ENCODE assay signal across 18 cellular contexts in genomic region chr7:45881759-45882464, GRCh38. TPM values are rescaled to one million over a fixed set of nuclear protein-coding genes. Genes with fewer than 3 reads are reported as not detected.
DNase-seq lines count a peak whose midpoint lies in the region; ATAC-seq, FAIRE-seq and TF ChIP-seq lines count a peak whose summit lies in the region.
"Had no signal": no experiment of that assay in that cellular context is flagged by ENCODE, and none has a peak within 500 bp of the region (broad histone marks: within the 10 kb centered on the region; RNA-seq: fewer than 3 reads in every experiment).

No MANE protein-coding gene starts in this region.

- peak; percentile 55 for DNase-seq in AG04450 (ENCODE audit: low read depth, low spot score)
- peak; percentile 47 for DNase-seq in HT-29 (ENCODE audit: low spot score)
- no peak for DNase-seq in K562 (ENCODE audit: extremely low read depth in 1 of 4, low spot score in 3 of 4)
- peak; percentile 94 for DNase-seq in fibroblast of villous mesenchyme (ENCODE audit: low read depth)
- DNase-seq in upper lobe of left lung = no peak
- no peak for DNase-seq in NCI-H128 (lab: John Stamatoyannopoulos, UW; ENCODE audit: unreplicated experiment)
- DNase-seq in upper lobe of right lung = no peak
- DNase-seq in T-helper 2 cell = no peak
- DNase-seq: AML-193; DND-41; hippocampal formation; Karpas-422; pancreas; Peyer's patch; stimulated activated CD4-positive, alpha-beta T cell treated with anti-CD3 and anti-CD28 coated beads, Interleukin-1b, Interleukin-23, amount 100 ng/mL, for 48 hours; T1000 had no signal

- H3K27ac ChIP-seq in AG04450 (ENCODE audit: low read depth, low read length) (peak overlapping the region; percentile 54), K562 (ENCODE audit: extremely low read depth, low read depth, low read length) (no peak overlapping the region), upper lobe of left lung (no peak overlapping the region), upper lobe of right lung (no peak overlapping the region)
- H3K27ac ChIP-seq: pancreas, Peyer's patch had no signal

- H3K4me1 ChIP-seq in K562 (replicated peaks in 1 of 2; ENCODE audit: control insufficient read depth in 2 of 2, insufficient read depth in 2 of 2, low read length in 2 of 2) (no peaks in the 10 kb centered on the region), upper lobe of left lung (no peaks in the 10 kb centered on the region), upper lobe of right lung (no peaks in the 10 kb centered on the region)
- H3K4me1 ChIP-seq: pancreas, Peyer's patch had no signal

- no peak overlapping the region for H3K4me3 ChIP-seq in AG04450 (ENCODE audit: low read depth, low read length)
- H3K4me3 ChIP-seq in K562 = no peak overlapping the region
- H3K4me3 ChIP-seq in fibroblast of villous mesenchyme (ENCODE audit: low read depth, low read length) = no peak overlapping the region
- H3K4me3 ChIP-seq in upper lobe of left lung = no peak overlapping the region
- no peak overlapping the region for H3K4me3 ChIP-seq in upper lobe of right lung
- H3K4me3 ChIP-seq: lung, pancreas, Peyer's patch had no signal

- BruUV-seq in K562 (replicated peaks; lab: Mats Ljungman, UMichigan) = no TSS peak

- ATAC-seq in K562 (no peak), upper lobe of left lung (ENCODE audit: low FRiP score in 2 of 2) (no peak), upper lobe of right lung (no peak)
- ATAC-seq: pancreas had no signal

- H3K79me2 ChIP-seq in K562 (ENCODE audit: control insufficient read depth, insufficient read depth, low read length) = no peaks in the 10 kb centered on the region

- H3K36me3 ChIP-seq in K562 (ENCODE audit: control insufficient read depth, insufficient read depth, low read length) (no peaks in the 10 kb centered on the region), upper lobe of left lung (no peaks in the 10 kb centered on the region), upper lobe of right lung (no peaks in the 10 kb centered on the region)
- H3K36me3 ChIP-seq: pancreas, Peyer's patch had no signal

- CTCF ChIA-PET in AG04450 (lab: Charles Lee) (interaction anchor here (0.8 to 1.7 kb wide), 2 partner anchors 9 to 10 kb away, joined by 3 to 12 read pairs; no protein-coding TSS in a partner anchor), K562 (lab: Yijun Ruan, JAX; ENCODE audit: low intra/inter-chr PET ratio) (no interaction called here)

- H3K27me3 ChIP-seq in AG04450 (ENCODE audit: control insufficient read depth, insufficient read depth, low read length) = no peaks in the 10 kb centered on the region
- H3K27me3 ChIP-seq in K562 (ENCODE audit: control insufficient read depth in 2 of 2, insufficient read depth in 2 of 2, low read length in 2 of 2) = peaks cover 0 to 15% of the 10 kb centered on the region in 2 experiments; a peak in 1 of 5 replicates
- no peaks in the 10 kb centered on the region for H3K27me3 ChIP-seq in upper lobe of left lung
- H3K27me3 ChIP-seq in upper lobe of right lung = peaks cover 6% of the 10 kb centered on the region
- H3K27me3 ChIP-seq: pancreas, Peyer's patch had no signal

- no peaks in the 10 kb centered on the region for H4K20me1 ChIP-seq in K562 (replicated peaks; ENCODE audit: control insufficient read depth, insufficient read depth, low read length)

- in situ Hi-C loops in K562 (cut with MboI) = no loop called here

- intact Hi-C loops in K562 (cut with micrococcal nuclease) = no loop called here
- intact Hi-C loops in upper lobe of right lung (cut with DNase I) = no loop called here

- no peak overlapping the region for H3K4me2 ChIP-seq in K562 (ENCODE audit: insufficient read depth, low read length)

- 2% methylated on average over 12 of the region's 12 CpGs for WGBS in K562 (ENCODE audit: insufficient coverage, low coverage, missing lambda C conversion rate)
- WGBS in upper lobe of left lung, 2 donors = 66 to 73% methylated on average over 12 of the region's 12 CpGs

- no peak for FAIRE-seq in K562 (lab: Jason Lieb, UNC)
- FAIRE-seq: pancreas had no signal

- POLR2A ChIA-PET in AG04450 (lab: Yijun Ruan, JAX) = interaction anchor here (0.7 kb wide), 1 partner anchor 29 kb away, joined by 3 read pairs; no protein-coding TSS in a partner anchor
- POLR2A ChIA-PET in K562 (lab: Yijun Ruan, JAX) = interaction anchor here (0.7 kb wide), 1 partner anchor 374 kb away, joined by 7 read pairs; no protein-coding TSS in a partner anchor

- TF ChIP-seq POLR2A in K562 (conservative IDR thresholded peaks at IDR 0.05) (no peak), upper lobe of left lung (IDR thresholded peaks at IDR 0.05) (no peak)

- H3K9me1 ChIP-seq in K562 (ENCODE audit: control insufficient read depth, insufficient read depth, low read length) = no peaks in the 10 kb centered on the region

- no peak for TF ChIP-seq CTCF in AG04450 (IDR thresholded peaks at IDR 0.05; ENCODE audit: low read depth, low read length)
- no peak for TF ChIP-seq CTCF in K562 (IDR thresholded peaks at IDR 0.05 in 2 of 3, conservative IDR thresholded peaks at IDR 0.05 in 1 of 3; ENCODE audit: insufficient read depth in 2 of 3, low read depth in 1 of 3, low read length in 3 of 3)
- TF ChIP-seq CTCF in fibroblast of villous mesenchyme (IDR thresholded peaks at IDR 0.05; ENCODE audit: insufficient read depth, low read depth, low read length) = no peak
- TF ChIP-seq CTCF in upper lobe of left lung (IDR thresholded peaks at IDR 0.05) = no peak
- no peak for TF ChIP-seq CTCF in upper lobe of right lung (IDR thresholded peaks at IDR 0.05)

- H2AFZ ChIP-seq in K562 (ENCODE audit: low read depth, low read length) = no peak overlapping the region

- H3K9me3 ChIP-seq in AG04450 (ENCODE audit: control insufficient read depth, insufficient read depth, low read length) = peaks cover 12% of the 10 kb centered on the region
- H3K9me3 ChIP-seq in K562 (replicated peaks; ENCODE audit: control insufficient read depth, insufficient read depth, low read depth, low read length) = no peaks in the 10 kb centered on the region
- peaks cover 0 to 9% (median 7%) of the 10 kb centered on the region in 4 donors for H3K9me3 ChIP-seq in upper lobe of left lung
- H3K9me3 ChIP-seq in upper lobe of right lung = peaks cover 5% of the 10 kb centered on the region
- H3K9me3 ChIP-seq: pancreas had no signal

- H3K9ac ChIP-seq in K562 (ENCODE audit: insufficient read depth in 1 of 2, low read depth in 2 of 2, low read length in 2 of 2) = no peak overlapping the region

- TF ChIP-seq EP300 in K562 (IDR thresholded peaks at IDR 0.05; ENCODE audit: low read length) = no peak
- TF ChIP-seq EP300 in upper lobe of left lung (IDR thresholded peaks at IDR 0.05) = no peak

- no peak for TF ChIP-seq RAD21 in K562 (CRISPR knock-in tag; conservative IDR thresholded peaks at IDR 0.05 in 1 of 2, IDR thresholded peaks at IDR 0.05 in 1 of 2)

RNA-seq across cellular contexts. Expression of gene IGFBP1, which starts 6.4 kb away (rescaled TPM):
- polyA plus RNA-seq in AG04450 (2011; rRNA removed) (0.07 TPM in 1 of 2 replicates, not detected in the other), K562 (2011; rRNA removed) (not detected in 2 replicates), K562 (2014; fragmentation: Illumina TruSeq; extraction: Trizol) (not detected in 2 replicates), K562 (2014; fragmentation: Nextera tagmentation; extraction: Ambion mirVana) (not detected), K562 (2014; rRNA removed) (not detected in 2 replicates)
- polyA minus RNA-seq in AG04450 (2011; rRNA and poly(A)+ RNA removed) = not detected in 2 replicates
- 0.31 TPM in 1 of 2 replicates, not detected in the other for total RNA-seq in HT-29 (2014; rRNA removed; shearing (Covaris generic))
- total RNA-seq in K562 (2011; cell fraction: chromatin; rRNA removed; ENCODE audit: low replicate concordance) = not detected in 2 replicates
- total RNA-seq in K562 (2011; cell fraction: nucleolus; rRNA removed) = not detected in 2 replicates
- not detected in 2 replicates for total RNA-seq in K562 (2011; cell fraction: nucleoplasm; rRNA removed)
- total RNA-seq in K562 (2014; rRNA removed) (not detected in 2 replicates), K562 (2014; rRNA removed; fragmentation: Illumina TruSeq; extraction: Trizol) (not detected in 2 replicates), K562 (2015; rRNA removed; fragmentation: Illumina TruSeq; extraction: Trizol) (not detected in 2 replicates), K562 (2021) (0.13 TPM in 1 of 2 replicates, not detected in the other), fibroblast of villous mesenchyme (under 0.01 TPM in 1 of 2 replicates, not detected in the other), upper lobe of left lung (under 1 TPM in 2 of 6 donors, not detected in 4; 0.17 to 0.23 TPM), upper lobe of right lung (not detected)
- polyA plus RNA-seq in K562 (2011; cell fraction: cytosol; rRNA removed) = not detected in 2 replicates
- polyA plus RNA-seq in K562 (2011; cell fraction: nucleus; rRNA removed) = not detected in 2 replicates
- not detected in 2 replicates for polyA plus RNA-seq in K562 (2012)
- not detected in 2 replicates for polyA minus RNA-seq in K562 (2011; rRNA and poly(A)+ RNA removed)
- 3.7 TPM in 1 of 2 replicates, not detected in the other for polyA minus RNA-seq in K562 (2011; cell fraction: cytosol; rRNA and poly(A)+ RNA removed)
- polyA minus RNA-seq in K562 (2011; cell fraction: nucleus; rRNA and poly(A)+ RNA removed) = not detected in 2 replicates
- total RNA-seq: activated CD8-positive, alpha-beta memory T cell treated with anti-CD3 and anti-CD28 coated beads for 36 hours; lung; Peyer's patch had no signal

RNA-seq across cellular contexts. Expression of gene CCDC201, which starts 9.0 kb away (rescaled TPM):
- polyA plus RNA-seq in AG04450 (2011; rRNA removed) (not detected in 2 replicates), K562 (2011; rRNA removed) (not detected in 2 replicates), K562 (2014; fragmentation: Illumina TruSeq; extraction: Trizol) (not detected in 2 replicates), K562 (2014; fragmentation: Nextera tagmentation; extraction: Ambion mirVana) (not detected), K562 (2014; rRNA removed) (not detected in 2 replicates)
- not detected in 2 replicates for polyA minus RNA-seq in AG04450 (2011; rRNA and poly(A)+ RNA removed)
- total RNA-seq in HT-29 (2014; rRNA removed; shearing (Covaris generic)) = not detected in 2 replicates
- total RNA-seq in K562 (2011; cell fraction: chromatin; rRNA removed; ENCODE audit: low replicate concordance) = not detected in 2 replicates
- total RNA-seq in K562 (2011; cell fraction: nucleolus; rRNA removed) = not detected in 2 replicates
- total RNA-seq in K562 (2011; cell fraction: nucleoplasm; rRNA removed) = not detected in 2 replicates
- total RNA-seq in K562 (2014; rRNA removed) (not detected in 2 replicates), K562 (2014; rRNA removed; fragmentation: Illumina TruSeq; extraction: Trizol) (not detected in 2 replicates), K562 (2015; rRNA removed; fragmentation: Illumina TruSeq; extraction: Trizol) (not detected in 2 replicates), K562 (2021) (not detected in 2 replicates), fibroblast of villous mesenchyme (not detected in 2 replicates), upper lobe of left lung (not detected), upper lobe of right lung (not detected)
- not detected in 2 replicates for polyA plus RNA-seq in K562 (2011; cell fraction: cytosol; rRNA removed)
- not detected in 2 replicates for polyA plus RNA-seq in K562 (2011; cell fraction: nucleus; rRNA removed)
- not detected in 2 replicates for polyA plus RNA-seq in K562 (2012)
- not detected in 2 replicates for polyA minus RNA-seq in K562 (2011; rRNA and poly(A)+ RNA removed)
- not detected in 2 replicates for polyA minus RNA-seq in K562 (2011; cell fraction: cytosol; rRNA and poly(A)+ RNA removed)
- not detected in 2 replicates for polyA minus RNA-seq in K562 (2011; cell fraction: nucleus; rRNA and poly(A)+ RNA removed)
- total RNA-seq: activated CD8-positive, alpha-beta memory T cell treated with anti-CD3 and anti-CD28 coated beads for 36 hours; lung; pancreas; Peyer's patch had no signal
- polyA plus RNA-seq: lung, pancreas had no signal

RNA-seq across cellular contexts. Expression of gene IGFBP3, which starts 39.2 kb away (rescaled TPM):
- 169 and 220 TPM in 2 replicates for polyA plus RNA-seq in AG04450 (2011; rRNA removed)
- polyA minus RNA-seq in AG04450 (2011; rRNA and poly(A)+ RNA removed) = 77.4 and 91.0 TPM in 2 replicates
- total RNA-seq in HT-29 (2014; rRNA removed; shearing (Covaris generic)) = not detected in 2 replicates
- total RNA-seq in K562 (2011; cell fraction: chromatin; rRNA removed; ENCODE audit: low replicate concordance) = not detected in 2 replicates
- not detected in 2 replicates for total RNA-seq in K562 (2011; cell fraction: nucleolus; rRNA removed)
- total RNA-seq in K562 (2011; cell fraction: nucleoplasm; rRNA removed) = not detected in 2 replicates
- not detected in 2 replicates for total RNA-seq in K562 (2014; rRNA removed)
- total RNA-seq in K562 (2014; rRNA removed; fragmentation: Illumina TruSeq; extraction: Trizol) = not detected in 2 replicates
- total RNA-seq in K562 (2015; rRNA removed; fragmentation: Illumina TruSeq; extraction: Trizol) = not detected in 2 replicates
- total RNA-seq in K562 (2021) = 0.22 and 0.27 TPM in 2 replicates
- polyA plus RNA-seq in K562 (2011; rRNA removed) = 0.08 TPM in 1 of 2 replicates, not detected in the other
- 0.03 and 0.06 TPM in 2 replicates for polyA plus RNA-seq in K562 (2011; cell fraction: cytosol; rRNA removed)
- polyA plus RNA-seq in K562 (2011; cell fraction: nucleus; rRNA removed) = 0.22 and 0.27 TPM in 2 replicates
- 0.10 and 0.13 TPM in 2 replicates for polyA plus RNA-seq in K562 (2012)
- not detected in 2 replicates for polyA plus RNA-seq in K562 (2014; fragmentation: Illumina TruSeq; extraction: Trizol)
- polyA plus RNA-seq in K562 (2014; fragmentation: Nextera tagmentation; extraction: Ambion mirVana) = under 1 TPM in 1 of 2 experiments, not detected in 1; 0.10 TPM
- 0.09 TPM in 1 of 2 replicates, not detected in the other for polyA plus RNA-seq in K562 (2014; rRNA removed)
- polyA minus RNA-seq in K562 (2011; rRNA and poly(A)+ RNA removed) = not detected in 2 replicates
- not detected in 2 replicates for polyA minus RNA-seq in K562 (2011; cell fraction: cytosol; rRNA and poly(A)+ RNA removed)
- polyA minus RNA-seq in K562 (2011; cell fraction: nucleus; rRNA and poly(A)+ RNA removed) = 0.27 and 0.67 TPM in 2 replicates
- 88.5 and 175 TPM in 2 replicates for total RNA-seq in fibroblast of villous mesenchyme
- total RNA-seq in upper lobe of left lung = 100 to 1,000 TPM in 1 of 6 donors, 10 to 100 TPM in 5; 21.5 to 107 (median 40.1) TPM
- 87.0 TPM for total RNA-seq in upper lobe of right lung

Comparison
In these comparisons a context has a peak if more than half of its experiments do, and no peak if none do; other contexts are left out.
1. DNase-seq: peak in AG04450 (single experiment), HT-29 (single experiment) and fibroblast of villous mesenchyme (single experiment); none in K562 (0 of 4), upper lobe of left lung (0 of 2), NCI-H128 (single experiment), upper lobe of right lung (single experiment) and T-helper 2 cell (0 of 5).
2. RNA of gene IGFBP3, which starts 39.2 kb away (total RNA-seq): 88.5 to 175 TPM in fibroblast of villous mesenchyme, 87.0 TPM in upper lobe of right lung (single experiment) and 21.5 to 107 TPM in upper lobe of left lung; 0.22 to 0.27 TPM in K562 and not detected in HT-29; every median in the first group is over 10 times any median in the second.